ENCODE assay signal across 25 cellular contexts in genomic region chr11:92917927-92918326, GRCh38. TPM values are rescaled to one million over a fixed set of nuclear protein-coding genes. Genes with fewer than 3 reads are reported as not detected.
"Had no signal": no experiment of that assay in that cellular context is flagged by ENCODE, and none has a peak within 500 bp of the region (broad histone marks: within the 10 kb centered on the region; RNA-seq: fewer than 3 reads in every experiment).

No MANE protein-coding gene starts in this region.

- H3K36me3 ChIP-seq: spleen, upper lobe of right lung had no signal

- H3K27me3 ChIP-seq: body of pancreas, spleen, upper lobe of right lung had no signal

- DNase-seq: activated CD4-positive, alpha-beta memory T cell treated with anti-CD3 and anti-CD28 coated beads, Interleukin-2, amount 10 ng/mL, durations not matched to agents 7 days and 5 days; activated CD4-positive, alpha-beta T cell treated with anti-CD3 and anti-CD28 coated beads for 48 hours; activated CD8-positive, alpha-beta memory T cell treated with anti-CD3 and anti-CD28 coated beads, Interleukin-2, amount 10 ng/mL, durations not matched to agents 7 days and 5 days; activated naive CD4-positive, alpha-beta T cell treated with Interleukin-2 at 50 U/mL for 16 hours; activated naive CD8-positive, alpha-beta T cell treated with anti-CD3 and anti-CD28 coated beads, Interleukin-2, amount 10 ng/mL, durations not matched to agents 7 days and 5 days; activated T-cell treated with anti-CD3 and anti-CD28 coated beads, Interleukin-2, amount 50 U/mL, for 1 hour; amygdala; body of pancreas; caudate nucleus; endodermal cell; foreskin fibroblast; hippocampal formation; islet precursor cell; spleen; stimulated activated CD4-positive, alpha-beta T cell treated with anti-CD3 and anti-CD28 coated beads, Interleukin-4, amount 100 ng/mL, for 4 hours; upper lobe of right lung had no signal

- FAIRE-seq: colon had no signal

- H3K9me3 ChIP-seq: body of pancreas, upper lobe of right lung had no signal

- ATAC-seq: activated CD8-positive, alpha-beta memory T cell treated with anti-CD3 and anti-CD28 coated beads, Interleukin-2, amount 10 ng/mL, durations not matched to agents 7 days and 5 days; body of pancreas; stimulated activated memory B cell treated with anti-CD40 and anti-IgM and Interleukin-4, amounts not matched to agents 10 μg/mL and 1 μg/mL and 100 μg/mL, for 72 hours; upper lobe of right lung; WTC11 had no signal

- H3K79me2 ChIP-seq: parathyroid adenoma had no signal

- H3K9ac ChIP-seq: parathyroid adenoma had no signal

- H3K27ac ChIP-seq: body of pancreas, epithelial cell of prostate, parathyroid adenoma, spleen, upper lobe of right lung had no signal

- H2AFZ ChIP-seq: parathyroid adenoma had no signal

- H3K4me1 ChIP-seq: body of pancreas, parathyroid adenoma, spleen, upper lobe of right lung had no signal

- H3K4me3 ChIP-seq: body of pancreas, lung, spleen, upper lobe of right lung had no signal

RNA-seq across cellular contexts. Expression of gene MTNR1B, which starts 51.5 kb away (rescaled TPM):
- total RNA-seq: activated CD4-positive, alpha-beta memory T cell treated with anti-CD3 and anti-CD28 coated beads, Interleukin-2, amount 10 ng/mL, durations not matched to agents 7 days and 5 days; activated CD8-positive, alpha-beta memory T cell treated with anti-CD3 and anti-CD28 coated beads, Interleukin-2, amount 10 ng/mL, durations not matched to agents 7 days and 5 days; activated naive CD8-positive, alpha-beta T cell treated with anti-CD3 and anti-CD28 coated beads, Interleukin-2, amount 10 ng/mL, durations not matched to agents 7 days and 5 days; activated T-helper 2 cell treated with anti-CD3 and anti-CD28 coated beads, Interferon-gamma antibody, Interleukin-2, Interleukin-4, amounts not matched to agents 10 μg/mL and 5 μg/mL and 100 μg/mL, durations not matched to agents 14 hours and 24 hours and 36 hours; body of pancreas; lung; mesothelial cell of epicardium; renal cortical epithelial cell; spleen; upper lobe of right lung; WTC11 had no signal
- polyA plus RNA-seq: lung, spleen had no signal
